ENCODE assay signal across 8 cellular contexts in genomic region chr21:44931137-44931500, GRCh38. TPM values are rescaled to one million over a fixed set of nuclear protein-coding genes. Genes with fewer than 3 reads are reported as not detected.
DNase-seq lines count a peak whose midpoint lies in the region; ATAC-seq and TF ChIP-seq lines count a peak whose summit lies in the region.

No MANE protein-coding gene starts in this region.

- peaks cover 0 to 2% of the 10 kb centered on the region in 2 donors for H3K9me3 Mint-ChIP-seq in stimulated activated naive B cell treated with anti-CD40 and anti-IgM and Interleukin-4, amounts not matched to agents 10 μg/mL and 1 μg/mL and 100 μg/mL, for 72 hours

- H2AFZ ChIP-seq in SK-N-SH (ENCODE audit: low read depth) (no peak overlapping the region), PC-9 (no peak overlapping the region)

- TF ChIP-seq CTCF in SK-N-SH (IDR thresholded peaks at IDR 0.05) (no peak), PC-9 (conservative IDR thresholded peaks at IDR 0.05) (no peak)

- no peak overlapping the region; a peak in 1 of 4 replicates for H3K4me3 ChIP-seq in SK-N-SH (ENCODE audit: low read depth in 2 of 2, low read length in 1 of 2)
- no peak overlapping the region for H3K4me3 ChIP-seq in PC-9

- TF ChIP-seq EP300 in SK-N-SH (IDR thresholded peaks at IDR 0.05; ENCODE audit: borderline replicate concordance in 1 of 2, low read depth in 1 of 2, low read length in 1 of 2) = no peak

- no TSS peak for BruUV-seq in PC-9 (replicated peaks; lab: Mats Ljungman, UMichigan)

- H3K79me2 ChIP-seq in SK-N-SH (ENCODE audit: insufficient read depth) (no peaks in the 10 kb centered on the region), PC-9 (ENCODE audit: low read depth) (no peaks in the 10 kb centered on the region)

- CTCF ChIA-PET in SK-N-SH (lab: Yijun Ruan, JAX) (interaction anchor here (0.5 to 4.9 kb wide), 12 partner anchors 9 to 1097 kb away, joined by 3 to 54 read pairs (median 6); partner anchors contain the start of gene UBE2G2), PC-9 (lab: Charles Lee) (no interaction called here)

- no peak overlapping the region for H3K27ac ChIP-seq in SK-N-SH (ENCODE audit: low read depth in 2 of 2, low read length in 1 of 2)
- no peak overlapping the region for H3K27ac ChIP-seq in PC-9

- POLR2A ChIA-PET in SK-N-SH (lab: Yijun Ruan, JAX) = no interaction called here
- POLR2A ChIA-PET in PC-9 (lab: Charles Lee; ENCODE audit: unreplicated experiment) = no interaction called here

- H3K9ac ChIP-seq in SK-N-SH = no peak overlapping the region

- H3K27ac Mint-ChIP-seq in stimulated activated naive B cell treated with anti-CD40 and anti-IgM and Interleukin-4, amounts not matched to agents 10 μg/mL and 1 μg/mL and 100 μg/mL, for 72 hours = peak overlapping the region; percentile 90

- peaks cover 15% of the 10 kb centered on the region for H3K27me3 ChIP-seq in SK-N-SH (ENCODE audit: insufficient read depth)
- no peaks in the 10 kb centered on the region for H3K27me3 ChIP-seq in PC-9 (ENCODE audit: insufficient read depth, low read depth)

- H3F3A ChIP-seq in SK-N-SH (replicated peaks; ENCODE audit: insufficient read depth) (peaks cover 4% of the 10 kb centered on the region), PC-9 (ENCODE audit: insufficient read depth, low read depth) (peaks cover 13% of the 10 kb centered on the region; the same call in 1 of the 2 replicates)

- peaks cover 0 to 9% of the 10 kb centered on the region in 2 donors for H3K36me3 Mint-ChIP-seq in stimulated activated naive B cell treated with anti-CD40 and anti-IgM and Interleukin-4, amounts not matched to agents 10 μg/mL and 1 μg/mL and 100 μg/mL, for 72 hours

- no peak for TF ChIP-seq RAD21 in SK-N-SH (IDR thresholded peaks at IDR 0.05; ENCODE audit: low read length)

- ATAC-seq in SK-N-SH treated with all-trans-retinoic acid at 6 μM for 48 hours (no peak; the same call in 2 of the 3 replicates), HG02610 (IDR thresholded peaks at IDR 0.05; ENCODE audit: unreplicated experiment) (no peak)
- peak; percentile 31 to 48 for ATAC-seq in stimulated activated naive B cell treated with anti-CD40 and anti-IgM and Interleukin-4, amounts not matched to agents 10 μg/mL and 1 μg/mL and 100 μg/mL, for 72 hours (replicated peaks)

- H3K9me2 ChIP-seq in SK-N-SH (no peaks in the 10 kb centered on the region), PC-9 (ENCODE audit: insufficient read depth) (no peaks in the 10 kb centered on the region)

- H3K27me3 Mint-ChIP-seq in stimulated activated naive B cell treated with anti-CD40 and anti-IgM and Interleukin-4, amounts not matched to agents 10 μg/mL and 1 μg/mL and 100 μg/mL, for 72 hours = no peaks in the 10 kb centered on the region

- intact Hi-C loops in PC-9 (cut with micrococcal nuclease; ENCODE audit: unreplicated experiment) = loop anchor here (10.0 kb wide), 1 partner anchor 416 kb away; no protein-coding TSS in a partner anchor

- H3K4me2 ChIP-seq in SK-N-SH (peak overlapping the region; percentile 55; the same call in 1 of the 2 replicates), PC-9 (peak overlapping the region; percentile 86)

- WGBS in SK-N-SH (ENCODE audit: low lambda C conversion rate) = 20% methylated on average over 17 of the region's 19 CpGs

- peaks cover 11% of the 10 kb centered on the region; the same call in 1 of the 2 replicates for H4K20me1 ChIP-seq in SK-N-SH (ENCODE audit: insufficient read depth)
- H4K20me1 ChIP-seq in PC-9 (ENCODE audit: insufficient read depth) = no peaks in the 10 kb centered on the region; the same call in 1 of the 2 replicates

- peaks cover 50 to 78% of the 10 kb centered on the region in 2 donors for H3K4me1 Mint-ChIP-seq in stimulated activated naive B cell treated with anti-CD40 and anti-IgM and Interleukin-4, amounts not matched to agents 10 μg/mL and 1 μg/mL and 100 μg/mL, for 72 hours

- peaks cover 16 to 32% of the 10 kb centered on the region in 2 experiments; a peak in 2 of 4 replicates for H3K4me1 ChIP-seq in SK-N-SH (ENCODE audit: control insufficient read depth in 1 of 2, insufficient read depth in 2 of 2, low read depth in 1 of 2, low read length in 1 of 2)
- H3K4me1 ChIP-seq in PC-9 (replicated peaks; ENCODE audit: insufficient read depth) = peaks cover 45% of the 10 kb centered on the region

- H3K36me3 ChIP-seq in SK-N-SH (replicated peaks in 1 of 2; ENCODE audit: control insufficient read depth in 1 of 2, insufficient read depth in 2 of 2, low read length in 1 of 2) (no peaks in the 10 kb centered on the region), PC-9 (ENCODE audit: low read depth) (no peaks in the 10 kb centered on the region)

- peak; percentile 49 for DNase-seq in SK-N-SH
- DNase-seq in PC-9 = no peak
- peak; percentile 34 for DNase-seq in fibroblast of peridontal ligament (ENCODE audit: extremely low read depth)
- no peak for DNase-seq in stimulated activated naive B cell treated with anti-CD40 and anti-IgM and Interleukin-4, amounts not matched to agents 10 μg/mL and 1 μg/mL and 100 μg/mL, for 72 hours
- DNase-seq in anterior cingulate cortex (lab: John Stamatoyannopoulos, UW) = no peak
- DNase-seq in A172 (ENCODE audit: low spot score) = no peak

- H3K4me3 Mint-ChIP-seq in stimulated activated naive B cell treated with anti-CD40 and anti-IgM and Interleukin-4, amounts not matched to agents 10 μg/mL and 1 μg/mL and 100 μg/mL, for 72 hours = peak overlapping the region; percentile 85 to 87

- no peaks in the 10 kb centered on the region for H3K9me3 ChIP-seq in SK-N-SH
- no peaks in the 10 kb centered on the region for H3K9me3 ChIP-seq in PC-9 (ENCODE audit: insufficient read depth, low read depth)

TF ChIP-seq in SK-N-SH, 30 proteins besides CTCF, POLR2A, EP300 and RAD21 (continues in another document):
- TF ChIP-seq USF1 (IDR thresholded peaks at IDR 0.05; ENCODE audit: borderline replicate concordance, low read depth) = no peak
- no peak for TF ChIP-seq TAF1 (IDR thresholded peaks at IDR 0.05; ENCODE audit: borderline replicate concordance, low read depth, low read length)
- no peak for TF ChIP-seq PBX3 (IDR thresholded peaks at IDR 0.05)
- no peak for TF ChIP-seq TEAD4 (IDR thresholded peaks at IDR 0.05; ENCODE audit: borderline replicate concordance, insufficient read depth)
- no peak for TF ChIP-seq ELF1 (IDR thresholded peaks at IDR 0.05)

TF ChIP-seq in SK-N-SH treated with all-trans-retinoic acid at 6 μM for 48 hours, 23 proteins besides CTCF, POLR2A, EP300 and RAD21:
- TF ChIP-seq CREB5 (CRISPR knock-in tag; IDR thresholded peaks at IDR 0.05; ENCODE audit: low read depth) (no peak), SNAI2 (CRISPR knock-in tag; IDR thresholded peaks at IDR 0.05) (no peak), ZNF70 (CRISPR knock-in tag; IDR thresholded peaks at IDR 0.05) (no peak)

RNA-seq across cellular contexts. Expression of gene SLX9, which starts 8.7 kb away (rescaled TPM):
- 27.1 and 42.9 TPM in 2 replicates for polyA plus RNA-seq in SK-N-SH (2012; rRNA removed)
- polyA plus RNA-seq in SK-N-SH (2012; cell fraction: cytosol; rRNA removed) = 26.2 and 31.9 TPM in 2 replicates
- polyA plus RNA-seq in SK-N-SH (2012; cell fraction: nucleus; rRNA removed) = 27.3 and 39.5 TPM in 2 replicates
- total RNA-seq in PC-9 (2021) = 22.8 and 30.4 TPM in 2 replicates
- 33.6 and 42.6 TPM in 2 replicates for total RNA-seq in A172 (2014; rRNA removed; shearing (Covaris generic))

RNA-seq across cellular contexts. Expression of gene ITGB2, which starts 10.4 kb away (rescaled TPM):
- polyA plus RNA-seq in SK-N-SH (2012; rRNA removed) = 0.67 and 0.77 TPM in 2 replicates
- polyA plus RNA-seq in SK-N-SH (2012; cell fraction: cytosol; rRNA removed) = 0.32 and 0.75 TPM in 2 replicates
- polyA plus RNA-seq in SK-N-SH (2012; cell fraction: nucleus; rRNA removed) = 2.0 TPM in 2 replicates
- total RNA-seq in PC-9 (2021) = 3.6 and 6.0 TPM in 2 replicates
- 0.19 and 1.2 TPM in 2 replicates for total RNA-seq in A172 (2014; rRNA removed; shearing (Covaris generic))

RNA-seq across cellular contexts. Expression of gene PTTG1IP, which starts 57.6 kb away (rescaled TPM):
- polyA plus RNA-seq in SK-N-SH (2012; rRNA removed) = 171 and 196 TPM in 2 replicates
- polyA plus RNA-seq in SK-N-SH (2012; cell fraction: cytosol; rRNA removed) = 173 and 196 TPM in 2 replicates
- 113 and 135 TPM in 2 replicates for polyA plus RNA-seq in SK-N-SH (2012; cell fraction: nucleus; rRNA removed)
- total RNA-seq in PC-9 (2021) = 162 and 174 TPM in 2 replicates
- total RNA-seq in A172 (2014; rRNA removed; shearing (Covaris generic)) = 637 and 713 TPM in 2 replicates

Comparison
In these comparisons a context has a peak if more than half of its experiments do, and no peak if none do; other contexts are left out.
1. DNase-seq: peak in SK-N-SH (single experiment) and fibroblast of peridontal ligament (single experiment); none in PC-9 (0 of 2), stimulated activated naive B cell treated with anti-CD40 and anti-IgM and Interleukin-4, amounts not matched to agents 10 μg/mL and 1 μg/mL and 100 μg/mL, for 72 hours (single experiment), anterior cingulate cortex (0 of 58) and A172 (single experiment).
2. ATAC-seq: peak in stimulated activated naive B cell treated with anti-CD40 and anti-IgM and Interleukin-4, amounts not matched to agents 10 μg/mL and 1 μg/mL and 100 μg/mL, for 72 hours (2 of 2); none in SK-N-SH treated with all-trans-retinoic acid at 6 μM for 48 hours (single experiment) and HG02610 (single experiment).